9 cellular contexts compared by ENCODE assay signal in the genomic region with DNA sequence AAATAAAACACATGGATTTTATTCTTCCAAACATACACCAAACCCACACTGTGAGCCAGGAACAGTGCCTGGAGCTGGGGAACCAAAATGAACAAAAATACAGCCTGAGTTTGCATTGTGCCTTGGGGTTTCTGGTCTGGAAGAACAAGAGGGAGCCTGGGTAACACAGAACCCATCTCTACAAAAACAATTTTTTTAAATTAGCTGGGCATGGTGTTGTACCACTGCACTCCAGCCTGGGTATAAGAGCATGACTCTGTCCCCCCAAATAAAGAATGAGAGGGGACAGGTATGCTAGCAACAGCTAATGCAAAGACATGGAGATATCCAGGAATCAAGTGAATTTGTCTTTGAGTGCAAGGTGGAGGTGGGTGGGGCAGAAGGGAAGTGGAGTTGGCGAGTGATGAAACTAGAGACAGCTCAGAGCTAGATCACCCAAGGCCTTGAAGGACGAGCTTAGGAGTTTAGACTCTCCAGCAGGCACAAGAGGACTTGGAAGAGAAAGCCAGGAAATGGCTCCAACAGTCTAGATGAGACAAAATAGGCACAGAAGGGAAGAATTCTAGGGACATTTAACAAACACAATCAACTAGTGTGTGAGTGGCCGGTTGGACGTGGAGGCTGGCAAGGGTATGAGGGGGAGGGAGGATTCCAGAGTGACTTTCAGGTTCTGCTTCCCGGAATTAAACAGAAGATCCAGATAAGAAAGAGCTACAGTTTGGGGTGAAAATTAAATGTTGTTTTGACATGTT. TPM values are rescaled to one million over a fixed set of nuclear protein-coding genes. Genes with fewer than 3 reads are reported as not detected.
DNase-seq lines count a peak whose midpoint lies in the region; ATAC-seq, FAIRE-seq and TF ChIP-seq lines count a peak whose summit lies in the region.
"Had no signal": no experiment of that assay in that cellular context is flagged by ENCODE, and none has a peak within 500 bp of the region (broad histone marks: within the 10 kb centered on the region; RNA-seq: fewer than 3 reads in every experiment).

No MANE protein-coding gene starts in this region.

- H3K27me3 ChIP-seq in adipocyte (replicated peaks; ENCODE audit: control insufficient read depth, insufficient read depth, low read length) = no peaks in the 10 kb centered on the region
- no peaks in the 10 kb centered on the region for H3K27me3 ChIP-seq in left lung

- in situ Hi-C loops in GM13977 (cut with MboI; ENCODE audit: low pct_unique_long_range_greater_than_20kb, low sequenced_read_pairs, unreplicated experiment) = no loop called here

- H3K9me3 ChIP-seq in adipocyte (ENCODE audit: control insufficient read depth, low read length) = no peaks in the 10 kb centered on the region
- H3K9me3 ChIP-seq in left lung = no peaks in the 10 kb centered on the region

- H3K36me3 ChIP-seq in adipocyte (ENCODE audit: control insufficient read depth, insufficient read depth, low read length, severe bottlenecking) (no peaks in the 10 kb centered on the region), left lung (peaks cover 0 to 4% of the 10 kb centered on the region in 2 donors), urinary bladder (ENCODE audit: insufficient read depth) (no peaks in the 10 kb centered on the region)

- H3K27ac ChIP-seq in left lung (peak overlapping the region; percentile 57 to 87), urinary bladder (ENCODE audit: low read depth) (peak overlapping the region; percentile 27)

- WGBS in urinary bladder = 36% methylated on average over 5 of the region's 5 CpGs

- H3K4me3 ChIP-seq in adipocyte (ENCODE audit: low read length) = peak overlapping the region; percentile 31
- no peak overlapping the region for H3K4me3 ChIP-seq in left lung
- H3K4me3 ChIP-seq in urinary bladder (ENCODE audit: low read depth, low read length) = no peak overlapping the region

- H3K4me1 ChIP-seq in adipocyte (ENCODE audit: control insufficient read depth, insufficient read depth, low read length) = peaks cover 25% of the 10 kb centered on the region
- H3K4me1 ChIP-seq in left lung = peaks cover under 1 to 57% of the 10 kb centered on the region in 2 donors
- peaks cover 2% of the 10 kb centered on the region for H3K4me1 ChIP-seq in urinary bladder (ENCODE audit: insufficient read depth)

- FAIRE-seq in urothelium cell line (lab: Jason Lieb, UNC) = no peak

- intact Hi-C loops in left cardiac atrium (cut with DNase I) (no loop called here), cardiac septum (cut with DNase I) (no loop called here), left lung (cut with DNase I) (no loop called here)

- ATAC-seq in left cardiac atrium (peak; percentile 23 to 82), left lung (peak; percentile 65), HG03159 (IDR thresholded peaks at IDR 0.05; ENCODE audit: unreplicated experiment) (no peak)

- H3K9ac ChIP-seq in adipocyte (ENCODE audit: low read length) = peak overlapping the region; percentile 28

- DNase-seq in left cardiac atrium = no peak
- no peak for DNase-seq in cardiac septum (ENCODE audit: low spot score)
- DNase-seq in adipocyte (ENCODE audit: low read depth) = peak; percentile 42
- no peak for DNase-seq in left lung
- DNase-seq in urothelium cell line (ENCODE audit: low spot score) = no peak
- no peak for DNase-seq in GM13977 (ENCODE audit: low spot score)
- DNase-seq: Calu3 had no signal

- TF ChIP-seq CTCF in left lung (IDR thresholded peaks at IDR 0.05) (no peak), GM13977 (IDR thresholded peaks at IDR 0.05; ENCODE audit: extremely low read depth, insufficient read depth, missing control alignments) (no peak)

RNA-seq across cellular contexts. Expression of a gene that starts 47.4 kb away (rescaled TPM):
- total RNA-seq in left cardiac atrium = 10 to 100 TPM; 27.7 to 29.0 TPM
- 22.6 TPM for total RNA-seq in cardiac septum
- total RNA-seq in left lung = 10 to 100 TPM; 30.4 to 51.8 TPM
- 121 TPM for total RNA-seq in urinary bladder
- 107 TPM for polyA plus RNA-seq in urinary bladder

RNA-seq across cellular contexts. Expression of a gene that starts 58.1 kb away (rescaled TPM):
- total RNA-seq in left cardiac atrium (10 to 100 TPM; 23.6 to 27.6 TPM), cardiac septum (23.7 TPM), left lung (10 to 100 TPM; 43.0 to 52.4 TPM), urinary bladder (30.1 TPM)
- polyA plus RNA-seq in urinary bladder = 27.6 TPM
